8 cellular contexts compared by ENCODE assay signal in genomic region chr3:185280572-185281365, GRCh38. TPM values are rescaled to one million over a fixed set of nuclear protein-coding genes. Genes with fewer than 3 reads are reported as not detected.
DNase-seq lines count a peak whose midpoint lies in the region; ATAC-seq and TF ChIP-seq lines count a peak whose summit lies in the region.

No MANE protein-coding gene starts in this region.

- H3K27ac Mint-ChIP-seq in activated CD4-positive, alpha-beta T cell treated with anti-CD3 and anti-CD28 coated beads, Interleukin-2, amount 10 ng/mL, durations not matched to agents 7 days and 5 days: no peak overlapping the region

- H3K4me3 Mint-ChIP-seq in activated CD4-positive, alpha-beta T cell treated with anti-CD3 and anti-CD28 coated beads, Interleukin-2, amount 10 ng/mL, durations not matched to agents 7 days and 5 days: no peak overlapping the region

- TF ChIP-seq CTCF in NB4 (IDR thresholded peaks at IDR 0.05; ENCODE audit: low read depth, low read length): peak; percentile 60
- TF ChIP-seq CTCF in fibroblast of pulmonary artery (IDR thresholded peaks at IDR 0.05; ENCODE audit: low read length, missing control alignments): peak; percentile 79
- peak in 3 of 4 experiments; percentile 22 to 45 (median 36) for TF ChIP-seq CTCF in sigmoid colon (IDR thresholded peaks at IDR 0.05)

- intact Hi-C loops in sigmoid colon (cut with DNase I): no loop called here

- no peak for TF ChIP-seq EP300 in sigmoid colon (IDR thresholded peaks at IDR 0.05)

- H3K4me3 ChIP-seq in NB4 (ENCODE audit: low read depth, low read length) (peak overlapping the region; percentile 32), fibroblast of pulmonary artery (replicated peaks; ENCODE audit: low read depth, low read length) (no peak overlapping the region), sigmoid colon (no peak overlapping the region)

- H3K36me3 ChIP-seq in sigmoid colon: no peaks in the 10 kb centered on the region

- H3K9me3 ChIP-seq in sigmoid colon: no peaks in the 10 kb centered on the region

- DNase-seq in activated CD4-positive, alpha-beta T cell treated with anti-CD3 and anti-CD28 coated beads, Interleukin-2, amount 10 ng/mL, durations not matched to agents 7 days and 5 days: peak; percentile 16
- no peak for DNase-seq in activated CD4-positive, alpha-beta T cell treated with anti-CD3 and anti-CD28 coated beads, Interleukin-2, amount 50 U/mL, for 48 hours
- DNase-seq in NB4 (ENCODE audit: low read depth) (peak; percentile 77), SK-MEL-5 (ENCODE audit: low read depth, low spot score) (peak; percentile 93), fibroblast of pulmonary artery (ENCODE audit: low read depth) (peak; percentile 80), sigmoid colon (no peak)

- in situ Hi-C loops in SK-MEL-5 (cut with HindIII; ENCODE audit: low pct_unique_long_range_greater_than_20kb, low sequenced_read_pairs): no loop called here

- H3K27ac ChIP-seq in sigmoid colon: no peak overlapping the region

- ATAC-seq in HG03521 (IDR thresholded peaks at IDR 0.05; ENCODE audit: unreplicated experiment) (no peak), HG02678 (IDR thresholded peaks at IDR 0.05; ENCODE audit: unreplicated experiment) (no peak)

- peaks cover 5% of the 10 kb centered on the region for H3K27me3 Mint-ChIP-seq in activated CD4-positive, alpha-beta T cell treated with anti-CD3 and anti-CD28 coated beads, Interleukin-2, amount 10 ng/mL, durations not matched to agents 7 days and 5 days

- H3K4me1 ChIP-seq in sigmoid colon: peaks cover 0 to 14% (median 7%) of the 10 kb centered on the region in 4 donors

- CTCF ChIA-PET in activated CD4-positive, alpha-beta T cell treated with anti-CD3 and anti-CD28 coated beads, Interleukin-2, amount 10 ng/mL, durations not matched to agents 7 days and 5 days (lab: Charles Lee): interaction anchor here (1.5 kb wide), 1 partner anchor 77 kb away, joined by 3 read pairs; no protein-coding TSS in a partner anchor

- peaks cover 31% of the 10 kb centered on the region for H3K4me1 Mint-ChIP-seq in activated CD4-positive, alpha-beta T cell treated with anti-CD3 and anti-CD28 coated beads, Interleukin-2, amount 10 ng/mL, durations not matched to agents 7 days and 5 days

- peaks cover 0 to 8% (median 6%) of the 10 kb centered on the region in 3 donors for H3K27me3 ChIP-seq in sigmoid colon

- POLR2A ChIA-PET in activated CD4-positive, alpha-beta T cell treated with anti-CD3 and anti-CD28 coated beads, Interleukin-2, amount 10 ng/mL, durations not matched to agents 7 days and 5 days (lab: Charles Lee): no interaction called here

- H3K36me3 Mint-ChIP-seq in activated CD4-positive, alpha-beta T cell treated with anti-CD3 and anti-CD28 coated beads, Interleukin-2, amount 10 ng/mL, durations not matched to agents 7 days and 5 days (ENCODE audit: low read depth): peaks cover 7% of the 10 kb centered on the region

- WGBS in sigmoid colon, 2 donors: 18 to 43% methylated on average over 4 of the region's 4 CpGs

- peaks cover 7% of the 10 kb centered on the region for H3K9me3 Mint-ChIP-seq in activated CD4-positive, alpha-beta T cell treated with anti-CD3 and anti-CD28 coated beads, Interleukin-2, amount 10 ng/mL, durations not matched to agents 7 days and 5 days

- TF ChIP-seq POLR2A in NB4 (IDR thresholded peaks at IDR 0.05; ENCODE audit: extremely low read depth, insufficient read length) (no peak), sigmoid colon (IDR thresholded peaks at IDR 0.05) (no peak)

RNA-seq across cellular contexts. Expression of gene EHHADH, which starts 26.9 kb away (rescaled TPM):
- total RNA-seq in activated CD4-positive, alpha-beta T cell treated with anti-CD3 and anti-CD28 coated beads, Interleukin-2, amount 10 ng/mL, durations not matched to agents 7 days and 5 days: 1 to 10 TPM; 2.0 to 2.2 TPM
- 9.5 and 12.1 TPM in 2 replicates for total RNA-seq in SK-MEL-5 (2014; rRNA removed; shearing (Covaris generic))
- 7.0 and 7.9 TPM in 2 replicates for polyA plus RNA-seq in SK-MEL-5 (2015; cell fraction: cytosol; rRNA removed)
- 4.5 and 8.8 TPM in 2 replicates for polyA plus RNA-seq in SK-MEL-5 (2015; cell fraction: nucleus; rRNA removed)
- total RNA-seq in sigmoid colon: 1 to 10 TPM; 1.9 to 7.6 (median 3.5) TPM
- 10 to 100 TPM in 2 of 3 donors, 1 to 10 TPM in 1; 7.5 to 20.8 (median 15.0) TPM for polyA plus RNA-seq in sigmoid colon

Comparison
In these comparisons a context has a peak if more than half of its experiments do, and no peak if none do; other contexts are left out.
1. DNase-seq: peak in activated CD4-positive, alpha-beta T cell treated with anti-CD3 and anti-CD28 coated beads, Interleukin-2, amount 10 ng/mL, durations not matched to agents 7 days and 5 days (single experiment), NB4 (single experiment), SK-MEL-5 (single experiment) and fibroblast of pulmonary artery (single experiment); none in activated CD4-positive, alpha-beta T cell treated with anti-CD3 and anti-CD28 coated beads, Interleukin-2, amount 50 U/mL, for 48 hours (0 of 2) and sigmoid colon (single experiment).
2. Peak in every context shown above with its lines, with median percentiles within 50 percentile points of each other: CTCF ChIP-seq.